In the genomic region with DNA sequence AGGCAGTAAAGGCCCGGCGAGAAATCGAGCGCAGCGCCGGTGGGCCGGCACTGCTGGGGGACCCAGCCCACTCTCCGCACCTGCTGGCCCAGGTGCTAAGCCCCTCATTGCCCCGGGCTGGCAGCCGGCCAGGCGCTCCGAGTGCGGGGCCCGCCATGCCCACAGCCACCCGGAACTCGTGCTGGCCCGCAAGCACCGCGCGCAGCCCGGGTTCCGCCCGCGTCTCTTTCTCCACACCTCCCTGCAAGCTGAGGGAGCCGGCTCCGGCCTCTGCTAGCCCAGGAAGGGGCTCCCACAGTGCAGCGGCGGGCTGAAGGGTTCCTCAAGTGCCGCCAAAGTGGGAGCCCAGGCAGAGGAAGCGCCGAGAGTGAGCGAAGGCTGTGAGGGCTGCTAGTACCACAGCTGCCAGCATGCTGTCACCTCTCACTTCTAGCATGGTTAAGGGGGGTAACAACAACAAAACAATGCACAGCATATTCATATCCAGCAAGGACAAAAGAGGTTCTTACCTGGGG, we compare ENCODE assay signal across 25 cellular contexts.
"Had no signal": no experiment of that assay in that cellular context is flagged by ENCODE, and none has a peak within 500 bp of the region (broad histone marks: within the 10 kb centered on the region; RNA-seq: fewer than 3 reads in every experiment).

No MANE protein-coding gene starts in this region.

- DNase-seq: dermis blood vessel endothelial cell; effector memory CD8-positive, alpha-beta T cell; esophagus squamous epithelium; foreskin melanocyte; glutamatergic neuron; heart right ventricle; hypothalamus; mesenchymal stem cell; naive thymus-derived CD8-positive, alpha-beta T cell; nephron progenitor cell; pancreas; right lobe of liver; small intestine; stimulated activated CD4-positive, alpha-beta T cell treated with anti-CD3 and anti-CD28 coated beads, Interleukin-15, amount 100 ng/mL, for 24 hours; stimulated activated CD4-positive, alpha-beta T cell treated with anti-CD3 and anti-CD28 coated beads, Interleukin-2, amount 100 ng/mL, for 48 hours; stimulated activated naive CD4-positive, alpha-beta T cell; substantia nigra; trophoblast cell had no signal

- H3K27me3 ChIP-seq: pancreas, right lobe of liver, vagina had no signal

- H3K4me1 ChIP-seq: right lobe of liver had no signal

- FAIRE-seq: endometrium, keratinocyte, pancreas, small intestine had no signal

- H3K27ac ChIP-seq: coronary artery, esophagus squamous epithelium, heart right ventricle, pancreas, right lobe of liver, thoracic aorta, vagina had no signal

- ATAC-seq: effector memory CD8-positive, alpha-beta T cell; heart right ventricle; left lobe of liver; naive thymus-derived CD8-positive, alpha-beta T cell; pancreas; right lobe of liver had no signal

- H3K4me3 ChIP-seq: coronary artery, esophagus squamous epithelium, heart right ventricle, lung, pancreas, right lobe of liver, thoracic aorta, vagina had no signal

- H3K9me3 ChIP-seq: esophagus squamous epithelium, pancreas, right lobe of liver, thoracic aorta, vagina had no signal

- H3K36me3 ChIP-seq: esophagus squamous epithelium, heart right ventricle, pancreas, right lobe of liver, thoracic aorta, vagina had no signal
